In the genomic region with DNA sequence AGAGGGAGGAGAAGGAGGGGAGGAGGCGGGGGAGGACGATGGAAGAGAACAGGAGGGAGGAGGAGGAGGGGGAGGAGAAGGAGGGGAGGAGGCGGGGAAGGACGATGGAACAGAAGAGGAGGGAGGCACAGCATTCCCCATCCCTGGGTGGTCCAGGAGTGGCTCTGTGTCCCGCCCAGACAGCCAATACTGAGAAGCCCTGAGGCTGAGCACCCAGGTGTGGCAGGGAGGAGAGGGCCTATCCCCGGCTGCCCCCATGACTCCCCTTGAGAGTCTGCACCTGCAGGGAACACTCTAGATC, we compare ENCODE assay signal across 20 cellular contexts. TPM values are rescaled to one million over a fixed set of nuclear protein-coding genes. Genes with fewer than 3 reads are reported as not detected.
"Had no signal": no experiment of that assay in that cellular context is flagged by ENCODE, and none has a peak within 500 bp of the region (broad histone marks: within the 10 kb centered on the region; RNA-seq: fewer than 3 reads in every experiment).

No MANE protein-coding gene starts in this region.

- H3K27ac ChIP-seq: dorsolateral prefrontal cortex, lower lobe of right lung, spleen, testis, upper lobe of left lung had no signal

- H3K4me3 ChIP-seq: spleen, upper lobe of left lung had no signal

- H3K27me3 ChIP-seq: testis, upper lobe of left lung had no signal

- H3K36me3 ChIP-seq: lower lobe of right lung, spleen, upper lobe of left lung had no signal

- DNase-seq: activated B cell treated with CpG ODN at 0.5 μM for 24 hours; activated CD4-positive, alpha-beta memory T cell treated with anti-CD3 and anti-CD28 coated beads, Interleukin-2, amount 10 ng/mL, durations not matched to agents 7 days and 5 days; activated CD4-positive, alpha-beta T cell treated with anti-CD3 and anti-CD28 coated beads for 48 hours; activated CD8-positive, alpha-beta memory T cell treated with anti-CD3 and anti-CD28 coated beads, Interleukin-2, amount 10 ng/mL, durations not matched to agents 7 days and 5 days; activated naive CD8-positive, alpha-beta T cell treated with anti-CD3 and anti-CD28 coated beads for 36 hours; amniotic stem cell; hippocampal formation; left cardiac atrium; lower lobe of right lung; nephron progenitor cell; occipital lobe; stimulated activated CD4-positive, alpha-beta T cell treated with anti-CD3 and anti-CD28 coated beads, Interleukin-4, amount 100 ng/mL, for 4 hours; testis had no signal

- H3K4me1 Mint-ChIP-seq: activated B cell treated with CpG ODN at 0.5 μM for 24 hours; activated CD4-positive, alpha-beta memory T cell treated with anti-CD3 and anti-CD28 coated beads, Interleukin-2, amount 10 ng/mL, durations not matched to agents 7 days and 5 days; activated CD8-positive, alpha-beta memory T cell treated with anti-CD3 and anti-CD28 coated beads, Interleukin-2, amount 10 ng/mL, durations not matched to agents 7 days and 5 days; activated naive CD8-positive, alpha-beta T cell treated with anti-CD3 and anti-CD28 coated beads for 36 hours; stimulated activated memory B cell treated with anti-CD40 and anti-IgM and Interleukin-4, amounts not matched to agents 10 μg/mL and 1 μg/mL and 100 μg/mL, for 72 hours had no signal

- H3K9me3 ChIP-seq: lower lobe of right lung, spleen, testis, upper lobe of left lung had no signal

- H3K4me1 ChIP-seq: lower lobe of right lung had no signal

- H3K36me3 Mint-ChIP-seq: activated CD8-positive, alpha-beta memory T cell treated with anti-CD3 and anti-CD28 coated beads, Interleukin-2, amount 10 ng/mL, durations not matched to agents 7 days and 5 days; activated naive CD8-positive, alpha-beta T cell treated with anti-CD3 and anti-CD28 coated beads for 36 hours; stimulated activated memory B cell treated with anti-CD40 and anti-IgM and Interleukin-4, amounts not matched to agents 10 μg/mL and 1 μg/mL and 100 μg/mL, for 72 hours had no signal

- H3K27me3 Mint-ChIP-seq: activated CD4-positive, alpha-beta memory T cell treated with anti-CD3 and anti-CD28 coated beads, Interleukin-2, amount 10 ng/mL, durations not matched to agents 7 days and 5 days had no signal

- ATAC-seq: activated CD8-positive, alpha-beta memory T cell treated with anti-CD3 and anti-CD28 coated beads, Interleukin-2, amount 10 ng/mL, durations not matched to agents 7 days and 5 days had no signal

- H3K9me3 Mint-ChIP-seq: activated B cell treated with CpG ODN at 0.5 μM for 24 hours; activated CD4-positive, alpha-beta memory T cell treated with anti-CD3 and anti-CD28 coated beads, Interleukin-2, amount 10 ng/mL, durations not matched to agents 7 days and 5 days; activated naive CD8-positive, alpha-beta T cell treated with anti-CD3 and anti-CD28 coated beads for 36 hours; nephron progenitor cell had no signal

- H3K27ac Mint-ChIP-seq: activated B cell treated with CpG ODN at 0.5 μM for 24 hours; activated CD4-positive, alpha-beta memory T cell treated with anti-CD3 and anti-CD28 coated beads, Interleukin-2, amount 10 ng/mL, durations not matched to agents 7 days and 5 days; activated CD8-positive, alpha-beta memory T cell treated with anti-CD3 and anti-CD28 coated beads, Interleukin-2, amount 10 ng/mL, durations not matched to agents 7 days and 5 days; activated naive CD8-positive, alpha-beta T cell treated with anti-CD3 and anti-CD28 coated beads for 36 hours; nephron progenitor cell; stimulated activated memory B cell treated with anti-CD40 and anti-IgM and Interleukin-4, amounts not matched to agents 10 μg/mL and 1 μg/mL and 100 μg/mL, for 72 hours had no signal

- H3K4me3 Mint-ChIP-seq: activated B cell treated with CpG ODN at 0.5 μM for 24 hours; activated CD4-positive, alpha-beta memory T cell treated with anti-CD3 and anti-CD28 coated beads, Interleukin-2, amount 10 ng/mL, durations not matched to agents 7 days and 5 days; activated CD8-positive, alpha-beta memory T cell treated with anti-CD3 and anti-CD28 coated beads, Interleukin-2, amount 10 ng/mL, durations not matched to agents 7 days and 5 days; activated naive CD8-positive, alpha-beta T cell treated with anti-CD3 and anti-CD28 coated beads for 36 hours; nephron progenitor cell; stimulated activated memory B cell treated with anti-CD40 and anti-IgM and Interleukin-4, amounts not matched to agents 10 μg/mL and 1 μg/mL and 100 μg/mL, for 72 hours had no signal

RNA-seq across cellular contexts. Expression of gene MRGPRE, which starts 0.7 kb away (rescaled TPM):
- total RNA-seq: activated B cell treated with CpG ODN at 0.5 μM for 24 hours; activated CD4-positive, alpha-beta memory T cell treated with anti-CD3 and anti-CD28 coated beads, Interleukin-2, amount 10 ng/mL, durations not matched to agents 7 days and 5 days; activated CD8-positive, alpha-beta memory T cell treated with anti-CD3 and anti-CD28 coated beads, Interleukin-2, amount 10 ng/mL, durations not matched to agents 7 days and 5 days; activated naive CD8-positive, alpha-beta T cell treated with anti-CD3 and anti-CD28 coated beads for 36 hours; lower lobe of right lung; occipital lobe; T-helper 2 cell treated with Interferon-gamma antibody and Interleukin-4, amounts not matched to agents 100 ng/mL and 5 ng/mL, for 36 hours had no signal
- polyA plus RNA-seq: spleen had no signal

RNA-seq across cellular contexts. Expression of gene MRGPRG, which starts 12.9 kb away (rescaled TPM):
- total RNA-seq: activated B cell treated with CpG ODN at 0.5 μM for 24 hours; activated CD4-positive, alpha-beta memory T cell treated with anti-CD3 and anti-CD28 coated beads, Interleukin-2, amount 10 ng/mL, durations not matched to agents 7 days and 5 days; activated CD8-positive, alpha-beta memory T cell treated with anti-CD3 and anti-CD28 coated beads, Interleukin-2, amount 10 ng/mL, durations not matched to agents 7 days and 5 days; activated naive CD8-positive, alpha-beta T cell treated with anti-CD3 and anti-CD28 coated beads for 36 hours; cardiac septum; dorsolateral prefrontal cortex; left cardiac atrium; lower lobe of right lung; occipital lobe; posterior vena cava; spleen; T-helper 2 cell treated with Interferon-gamma antibody and Interleukin-4, amounts not matched to agents 100 ng/mL and 5 ng/mL, for 36 hours; upper lobe of left lung had no signal
- polyA plus RNA-seq: spleen had no signal
